1 cellular context compared by ENCODE assay signal in genomic region chr2:27303093-27304025, GRCh38.
TF ChIP-seq lines count a peak whose summit lies in the region.

No MANE protein-coding gene starts in this region.

TF ChIP-seq in HEK293, 187 proteins besides CTCF, POLR2A, EP300 and RAD21 (continued from another document and continues in another):
- TF ChIP-seq ZNF280D (tag by site-specific recombination; IDR thresholded peaks at IDR 0.05) (no peak), ZNF184 (tag by site-specific recombination; IDR thresholded peaks at IDR 0.05) (no peak), ZNF112 (tag by site-specific recombination; IDR thresholded peaks at IDR 0.05) (no peak), ZSCAN18 (tag by site-specific recombination; IDR thresholded peaks at IDR 0.05) (no peak), SCRT2 (tag by site-specific recombination; IDR thresholded peaks at IDR 0.05) (peak; percentile 85), ZNF155 (tag by site-specific recombination; IDR thresholded peaks at IDR 0.05) (no peak), ZNF670 (tag by site-specific recombination; IDR thresholded peaks at IDR 0.05; ENCODE audit: low read depth) (no peak), REST (tag by site-specific recombination; IDR thresholded peaks at IDR 0.05) (no peak), ZNF843 (tag by site-specific recombination; IDR thresholded peaks at IDR 0.05) (no peak), BCL11B (tag by site-specific recombination; IDR thresholded peaks at IDR 0.05; ENCODE audit: low read depth) (no peak), PRDM1 (tag by site-specific recombination; IDR thresholded peaks at IDR 0.05) (no peak), ZNF16 (tag by site-specific recombination; IDR thresholded peaks at IDR 0.05; ENCODE audit: low read depth) (no peak), ZNF292 (tag by site-specific recombination; IDR thresholded peaks at IDR 0.05; ENCODE audit: borderline replicate concordance, low read depth) (no peak), ZNF37A (tag by site-specific recombination; IDR thresholded peaks at IDR 0.05) (no peak), ZNF174 (tag by site-specific recombination; IDR thresholded peaks at IDR 0.05) (no peak), ZNF501 (tag by site-specific recombination; IDR thresholded peaks at IDR 0.05) (no peak), ZNF704 (tag by site-specific recombination; IDR thresholded peaks at IDR 0.05) (no peak), HOXA7 (CRISPR knock-in tag; IDR thresholded peaks at IDR 0.05; ENCODE audit: borderline replicate concordance) (no peak), ZNF423 (tag by site-specific recombination; IDR thresholded peaks at IDR 0.05) (no peak), ZBTB7A (tag by site-specific recombination; IDR thresholded peaks at IDR 0.05; ENCODE audit: low read depth) (no peak), ZNF660 (tag by site-specific recombination; IDR thresholded peaks at IDR 0.05) (peak; percentile 49; the same call in 1 of the 2 replicates), ZNF266 (tag by site-specific recombination; IDR thresholded peaks at IDR 0.05; ENCODE audit: low read depth) (no peak), ZNF114 (tag by site-specific recombination; IDR thresholded peaks at IDR 0.05) (no peak), ZNF239 (tag by site-specific recombination; IDR thresholded peaks at IDR 0.05) (no peak), IKZF3 (tag by site-specific recombination; IDR thresholded peaks at IDR 0.05) (no peak), FEZF1 (tag by site-specific recombination; IDR thresholded peaks at IDR 0.05) (no peak), ZNF560 (tag by site-specific recombination; IDR thresholded peaks at IDR 0.05; ENCODE audit: borderline replicate concordance) (no peak), ZNF140 (tag by site-specific recombination; IDR thresholded peaks at IDR 0.05) (no peak), ZNF791 (tag by site-specific recombination; IDR thresholded peaks at IDR 0.05) (no peak), SETDB1 (IDR thresholded peaks at IDR 0.05; ENCODE audit: insufficient read length, low read length) (no peak), ZNF707 (tag by site-specific recombination; IDR thresholded peaks at IDR 0.05) (no peak), REPIN1 (tag by site-specific recombination; IDR thresholded peaks at IDR 0.05; ENCODE audit: low read depth) (no peak), GLIS2 (tag by site-specific recombination; IDR thresholded peaks at IDR 0.05) (no peak), HIC1 (tag by site-specific recombination; IDR thresholded peaks at IDR 0.05) (no peak), ZNF776 (tag by site-specific recombination; IDR thresholded peaks at IDR 0.05; ENCODE audit: borderline replicate concordance) (no peak), ZNF629 (tag by site-specific recombination; IDR thresholded peaks at IDR 0.05) (peak; percentile 90), PRDM6 (tag by site-specific recombination; IDR thresholded peaks at IDR 0.05) (no peak), ZNF529 (tag by site-specific recombination; IDR thresholded peaks at IDR 0.05; ENCODE audit: insufficient replicate concordance) (no peak), YY2 (tag by site-specific recombination; IDR thresholded peaks at IDR 0.05) (no peak), GLIS1 (tag by site-specific recombination; IDR thresholded peaks at IDR 0.05) (0 out of 2 replicates have a peak, but pooled peaks have one; percentile 10), ZNF747 (tag by site-specific recombination; IDR thresholded peaks at IDR 0.05) (no peak), ZNF624 (tag by site-specific recombination; IDR thresholded peaks at IDR 0.05) (no peak), ZNF341 (tag by site-specific recombination; IDR thresholded peaks at IDR 0.05; ENCODE audit: low read depth) (no peak), ZBTB48 (tag by site-specific recombination; IDR thresholded peaks at IDR 0.05) (no peak), ZNF416 (tag by site-specific recombination; IDR thresholded peaks at IDR 0.05) (no peak), SP7 (tag by site-specific recombination; IDR thresholded peaks at IDR 0.05) (peak; percentile 31), ZNF518A (tag by site-specific recombination; conservative IDR thresholded peaks at IDR 0.05; ENCODE audit: low read depth) (no peak), ZNF2 (tag by site-specific recombination; IDR thresholded peaks at IDR 0.05) (peak; percentile 64; the same call in 1 of the 2 replicates), ZBTB1 (tag by site-specific recombination; IDR thresholded peaks at IDR 0.05) (no peak), KLF16 (tag by site-specific recombination; IDR thresholded peaks at IDR 0.05) (no peak), ZNF658 (tag by site-specific recombination; IDR thresholded peaks at IDR 0.05) (no peak), TCF7L2 (IDR thresholded peaks at IDR 0.05; ENCODE audit: borderline replicate concordance, low read depth, low read length) (no peak), ZNF580 (tag by site-specific recombination; IDR thresholded peaks at IDR 0.05) (no peak)
